Comparison of ENCODE assay signal across 25 cellular contexts in genomic region chr11:68204402-68204801, GRCh38.
"Had no signal": no experiment of that assay in that cellular context is flagged by ENCODE, and none has a peak within 500 bp of the region (broad histone marks: within the 10 kb centered on the region; RNA-seq: fewer than 3 reads in every experiment).

No MANE protein-coding gene starts in this region.

- H3K9ac ChIP-seq: neural progenitor cell had no signal

- ATAC-seq: foreskin keratinocyte; left lung; lower lobe of right lung; natural killer cell treated with Interleukin-12 subunit alpha and Interleukin-12 subunit beta and Interleukin-15 and Interleukin-18, amount 100 ng/mL, for 72 hours; pancreas; right cardiac atrium; stimulated activated effector memory CD8-positive, alpha-beta T cell treated with anti-CD3 and anti-CD28 coated beads, Interleukin-12 subunit alpha, Interleukin-12 subunit beta, amount 100 ng/mL, for 72 hours; stimulated activated naive CD8-positive, alpha-beta T cell treated with anti-CD3 and anti-CD28 coated beads, Interleukin-15, Interleukin-2, amounts not matched to agents 100 U/mL and 50 U/mL, for 24 hours had no signal

- H3K27me3 ChIP-seq: foreskin keratinocyte, left lung, neural progenitor cell, pancreas, tibial nerve had no signal

- H3K4me3 Mint-ChIP-seq: endodermal cell; natural killer cell treated with Interleukin-12 subunit alpha and Interleukin-12 subunit beta and Interleukin-15 and Interleukin-18, amount 100 ng/mL, for 72 hours; neural progenitor cell; stimulated activated effector memory CD8-positive, alpha-beta T cell treated with anti-CD3 and anti-CD28 coated beads, Interleukin-12 subunit alpha, Interleukin-12 subunit beta, amount 100 ng/mL, for 72 hours had no signal

- H3K9me3 ChIP-seq: left lung, lower lobe of right lung, pancreas, tibial nerve had no signal

- FAIRE-seq: endothelial cell of umbilical vein, islet of Langerhans, pancreas, small intestine had no signal

- DNase-seq: effector CD4-positive, alpha-beta T cell; endodermal cell; erythroblast; foreskin keratinocyte; head of caudate nucleus; hippocampal formation; left lung; lower lobe of right lung; mesenchymal stem cell; midbrain; nucleus accumbens; pancreas; right cardiac atrium; small intestine; stimulated activated CD4-positive, alpha-beta T cell treated with anti-CD3 and anti-CD28 coated beads, Interleukin-4, amount 100 ng/mL, for 1 hour; stimulated activated CD8-positive, alpha-beta memory T cell treated with anti-CD3 and anti-CD28 coated beads, Interleukin-4, amount 100 ng/mL, for 48 hours; stimulated activated naive CD8-positive, alpha-beta T cell treated with anti-CD3 and anti-CD28 coated beads, Interleukin-15, Interleukin-2, amounts not matched to agents 100 U/mL and 50 U/mL, for 24 hours had no signal

- H2AFZ ChIP-seq: neural progenitor cell had no signal

- H3K27ac ChIP-seq: coronary artery, foreskin keratinocyte, left lung, lower lobe of right lung, neural progenitor cell, pancreas, tibial nerve had no signal

- H3K4me3 ChIP-seq: coronary artery, left lung, lower lobe of right lung, neural progenitor cell, pancreas, tibial nerve had no signal

- H3K36me3 ChIP-seq: left lung, lower lobe of right lung, neural progenitor cell, pancreas, tibial nerve had no signal

- H3K27me3 Mint-ChIP-seq: natural killer cell treated with Interleukin-12 subunit alpha and Interleukin-12 subunit beta and Interleukin-15 and Interleukin-18, amount 100 ng/mL, for 72 hours; progenitor cell of endocrine pancreas had no signal

- H3K4me2 ChIP-seq: neural progenitor cell had no signal

- H3K9me3 Mint-ChIP-seq: endodermal cell; natural killer cell treated with Interleukin-12 subunit alpha and Interleukin-12 subunit beta and Interleukin-15 and Interleukin-18, amount 100 ng/mL, for 72 hours; neural progenitor cell; stimulated activated effector memory CD8-positive, alpha-beta T cell treated with anti-CD3 and anti-CD28 coated beads, Interleukin-12 subunit alpha, Interleukin-12 subunit beta, amount 100 ng/mL, for 72 hours had no signal

- H3K27ac Mint-ChIP-seq: endodermal cell; natural killer cell treated with Interleukin-12 subunit alpha and Interleukin-12 subunit beta and Interleukin-15 and Interleukin-18, amount 100 ng/mL, for 72 hours; neural progenitor cell; progenitor cell of endocrine pancreas; stimulated activated effector memory CD8-positive, alpha-beta T cell treated with anti-CD3 and anti-CD28 coated beads, Interleukin-12 subunit alpha, Interleukin-12 subunit beta, amount 100 ng/mL, for 72 hours had no signal
